ENCODE assay signal across 18 cellular contexts in genomic region chr7:101974365-101974764, GRCh38.
A peak's percentile ranks its signal among the peaks of the same experiment; 100 is the strongest.
DNase-seq lines count a peak whose midpoint lies in the region; ATAC-seq and TF ChIP-seq lines count a peak whose summit lies in the region.
"Had no signal": no experiment of that assay in that cellular context is flagged by ENCODE, and none has a peak within 500 bp of the region (broad histone marks: within the 10 kb centered on the region; RNA-seq: fewer than 3 reads in every experiment).

No MANE protein-coding gene starts in this region.

- no TSS peak for BruUV-seq in MCF 10A (replicated peaks; lab: Mats Ljungman, UMichigan)

- H3K4me3 ChIP-seq in Karpas-422 (ENCODE audit: low read length), result no peak overlapping the region
- H3K4me3 ChIP-seq: SJSA1 had no signal

- H3K27me3 Mint-ChIP-seq in brain, result peaks cover 4% of the 10 kb centered on the region
- H3K27me3 Mint-ChIP-seq in stimulated activated memory B cell treated with anti-CD40 and anti-IgM and Interleukin-4, amounts not matched to agents 10 μg/mL and 1 μg/mL and 100 μg/mL, for 72 hours, result no peaks in the 10 kb centered on the region
- no peaks in the 10 kb centered on the region for H3K27me3 Mint-ChIP-seq in activated CD8-positive, alpha-beta T cell treated with anti-CD3 and anti-CD28 coated beads, Interleukin-2, amount 10 ng/mL, durations not matched to agents 7 days and 5 days (ENCODE audit: low read depth)
- H3K27me3 Mint-ChIP-seq in MCF 10A (ENCODE audit: insufficient read depth, unreplicated experiment), result no peaks in the 10 kb centered on the region

- H4K20me1 ChIP-seq in Karpas-422 (ENCODE audit: insufficient read depth, low read depth, low read length), result no peaks in the 10 kb centered on the region

- intact Hi-C loops in MCF 10A (cut with micrococcal nuclease), result no loop called here

- peaks cover 75% of the 10 kb centered on the region for H3K79me2 ChIP-seq in Karpas-422 (ENCODE audit: low read length)

- H3K9me2 ChIP-seq in Karpas-422 (replicated peaks; ENCODE audit: insufficient read depth, low read length), result no peaks in the 10 kb centered on the region

- H3K27ac Mint-ChIP-seq in brain, result peak overlapping the region in 3 of 5 experiments; percentile 30 to 81 (median 71)
- H3K27ac Mint-ChIP-seq in stimulated activated memory B cell treated with anti-CD40 and anti-IgM and Interleukin-4, amounts not matched to agents 10 μg/mL and 1 μg/mL and 100 μg/mL, for 72 hours, result peak overlapping the region; percentile 40
- no peak overlapping the region for H3K27ac Mint-ChIP-seq in activated CD8-positive, alpha-beta T cell treated with anti-CD3 and anti-CD28 coated beads, Interleukin-2, amount 10 ng/mL, durations not matched to agents 7 days and 5 days
- H3K27ac Mint-ChIP-seq in MCF 10A (ENCODE audit: low read depth, unreplicated experiment), result no peak overlapping the region

- POLR2A ChIA-PET in activated CD8-positive, alpha-beta T cell treated with anti-CD3 and anti-CD28 coated beads, Interleukin-2, amount 10 ng/mL, durations not matched to agents 7 days and 5 days (lab: Charles Lee), result no interaction called here
- POLR2A ChIA-PET in MCF 10A (lab: Yijun Ruan, JAX), result no interaction called here

- H3K36me3 Mint-ChIP-seq in brain, result peaks cover 9% of the 10 kb centered on the region
- peaks cover 42% of the 10 kb centered on the region for H3K36me3 Mint-ChIP-seq in stimulated activated memory B cell treated with anti-CD40 and anti-IgM and Interleukin-4, amounts not matched to agents 10 μg/mL and 1 μg/mL and 100 μg/mL, for 72 hours
- no peaks in the 10 kb centered on the region for H3K36me3 Mint-ChIP-seq in activated CD8-positive, alpha-beta T cell treated with anti-CD3 and anti-CD28 coated beads, Interleukin-2, amount 10 ng/mL, durations not matched to agents 7 days and 5 days (ENCODE audit: low read depth)
- H3K36me3 Mint-ChIP-seq in MCF 10A (ENCODE audit: insufficient read depth, unreplicated experiment), result no peaks in the 10 kb centered on the region

- peak overlapping the region; percentile 11; the same call in 1 of the 2 replicates for H3K9ac ChIP-seq in Karpas-422 (ENCODE audit: low read length)

- no peak for ATAC-seq in stimulated activated memory B cell treated with anti-CD40 and anti-IgM and Interleukin-4, amounts not matched to agents 10 μg/mL and 1 μg/mL and 100 μg/mL, for 72 hours
- ATAC-seq in GM19467 (IDR thresholded peaks at IDR 0.05; ENCODE audit: unreplicated experiment), result no peak
- no peak for ATAC-seq in activated CD8-positive, alpha-beta T cell treated with anti-CD3 and anti-CD28 coated beads, Interleukin-2, amount 10 ng/mL, durations not matched to agents 7 days and 5 days

- no peak overlapping the region for H3K4me3 Mint-ChIP-seq in brain
- no peak overlapping the region for H3K4me3 Mint-ChIP-seq in stimulated activated memory B cell treated with anti-CD40 and anti-IgM and Interleukin-4, amounts not matched to agents 10 μg/mL and 1 μg/mL and 100 μg/mL, for 72 hours
- H3K4me3 Mint-ChIP-seq in activated CD8-positive, alpha-beta T cell treated with anti-CD3 and anti-CD28 coated beads, Interleukin-2, amount 10 ng/mL, durations not matched to agents 7 days and 5 days, result no peak overlapping the region
- no peak overlapping the region for H3K4me3 Mint-ChIP-seq in MCF 10A (ENCODE audit: unreplicated experiment)

- no peaks in the 10 kb centered on the region for H3K36me3 ChIP-seq in Karpas-422 (ENCODE audit: insufficient read depth, low read length)

- H3K4me1 Mint-ChIP-seq in brain (peaks cover 37% of the 10 kb centered on the region), MCF 10A (ENCODE audit: insufficient read depth, unreplicated experiment) (no peaks in the 10 kb centered on the region)
- peaks cover 29% of the 10 kb centered on the region for H3K4me1 Mint-ChIP-seq in stimulated activated memory B cell treated with anti-CD40 and anti-IgM and Interleukin-4, amounts not matched to agents 10 μg/mL and 1 μg/mL and 100 μg/mL, for 72 hours
- H3K4me1 Mint-ChIP-seq in activated CD8-positive, alpha-beta T cell treated with anti-CD3 and anti-CD28 coated beads, Interleukin-2, amount 10 ng/mL, durations not matched to agents 7 days and 5 days (ENCODE audit: low read depth), result no peaks in the 10 kb centered on the region

- no peak overlapping the region for H3K4me2 ChIP-seq in Karpas-422 (ENCODE audit: low read depth, low read length, poor library complexity, severe bottlenecking)

- H3K27me3 ChIP-seq in Karpas-422 (ENCODE audit: low read length), result no peaks in the 10 kb centered on the region
- H3K27me3 ChIP-seq: SJSA1 had no signal

- TF ChIP-seq CTCF in brain (conservative IDR thresholded peaks at IDR 0.05) (no peak), MCF 10A (IDR thresholded peaks at IDR 0.05; ENCODE audit: unreplicated experiment) (no peak)

- H3K27ac ChIP-seq in Karpas-422 (ENCODE audit: low read length), result peak overlapping the region; percentile 65
- H3K27ac ChIP-seq: SJSA1 had no signal

- H3K9me3 ChIP-seq in Karpas-422 (ENCODE audit: low read length), result no peaks in the 10 kb centered on the region
- H3K9me3 ChIP-seq: SJSA1 had no signal

- H3K4me1 ChIP-seq in Karpas-422 (ENCODE audit: low read length), result peaks cover 53% of the 10 kb centered on the region

- CTCF ChIA-PET in activated CD8-positive, alpha-beta T cell treated with anti-CD3 and anti-CD28 coated beads, Interleukin-2, amount 10 ng/mL, durations not matched to agents 7 days and 5 days (lab: Charles Lee), result no interaction called here
- CTCF ChIA-PET in MCF 10A (lab: Yijun Ruan, JAX), result no interaction called here

- H3K9me3 Mint-ChIP-seq in brain (peaks cover 0 to 6% (median 2%) of the 10 kb centered on the region in 5 experiments), MCF 10A (ENCODE audit: unreplicated experiment) (no peaks in the 10 kb centered on the region)
- H3K9me3 Mint-ChIP-seq in stimulated activated memory B cell treated with anti-CD40 and anti-IgM and Interleukin-4, amounts not matched to agents 10 μg/mL and 1 μg/mL and 100 μg/mL, for 72 hours, result peaks cover 6% of the 10 kb centered on the region
- H3K9me3 Mint-ChIP-seq in activated CD8-positive, alpha-beta T cell treated with anti-CD3 and anti-CD28 coated beads, Interleukin-2, amount 10 ng/mL, durations not matched to agents 7 days and 5 days (ENCODE audit: insufficient read depth), result no peaks in the 10 kb centered on the region

- DNase-seq in Karpas-422 (no peak), SK-N-DZ (ENCODE audit: low spot score) (peak; percentile 23), NCI-H2081 treated with DMSO at 0.1 percent for 48 hours (lab: John Stamatoyannopoulos, UW) (no peak), MCF 10A (ENCODE audit: unreplicated experiment) (no peak)
- no peak for DNase-seq in activated CD8-positive, alpha-beta T cell treated with anti-CD3 and anti-CD28 coated beads, Interleukin-2, amount 10 ng/mL, durations not matched to agents 7 days and 5 days
- DNase-seq: ACHN, AML-193, COR-L47, GDM1, NCI-H1092 treated with DMSO at 0.1 percent for 48 hours, NCI-H1694, NCI-H2107, NCI-H510A, NCI-H748 treated with DMSO at 0.1 percent for 48 hours had no signal

- no peak overlapping the region for H2AFZ ChIP-seq in Karpas-422 (ENCODE audit: low read length)

Comparison
In these comparisons a context has a peak if more than half of its experiments do, and no peak if none do; other contexts are left out.
1. H3K27ac Mint-ChIP-seq: peak in brain (3 of 5) and stimulated activated memory B cell treated with anti-CD40 and anti-IgM and Interleukin-4, amounts not matched to agents 10 μg/mL and 1 μg/mL and 100 μg/mL, for 72 hours (single experiment); none in activated CD8-positive, alpha-beta T cell treated with anti-CD3 and anti-CD28 coated beads, Interleukin-2, amount 10 ng/mL, durations not matched to agents 7 days and 5 days (single experiment) and MCF 10A (single experiment).